In genomic region chr18:44678725-44679055, GRCh38 we compare ENCODE assay signal across 9 cellular contexts. TPM values are rescaled to one million over a fixed set of nuclear protein-coding genes. Genes with fewer than 3 reads are reported as not detected.
DNase-seq lines count a peak whose midpoint lies in the region; ATAC-seq, FAIRE-seq and TF ChIP-seq lines count a peak whose summit lies in the region.
"Had no signal": no experiment of that assay in that cellular context is flagged by ENCODE, and none has a peak within 500 bp of the region (broad histone marks: within the 10 kb centered on the region; RNA-seq: fewer than 3 reads in every experiment).

No MANE protein-coding gene starts in this region.

- H3K4me3 Mint-ChIP-seq in activated T-cell treated with anti-CD3 and anti-CD28 coated beads, Interleukin-2, amount 50 U/mL, for 4 hours = peak overlapping the region; percentile 59
- H3K4me3 Mint-ChIP-seq in activated T-cell treated with anti-CD3 and anti-CD28 coated beads, Interleukin-2, amount 50 U/mL, for 72 hours = peak overlapping the region in 1 of 2 donors; percentile 70
- H3K4me3 Mint-ChIP-seq in activated naive CD8-positive, alpha-beta T cell treated with anti-CD3 and anti-CD28 coated beads, Interleukin-2, amount 50 U/mL, for 24 hours = peak overlapping the region; percentile 61
- H3K4me3 Mint-ChIP-seq: effector memory CD8-positive, alpha-beta T cell had no signal

- TF ChIP-seq CTCF in right lobe of liver (IDR thresholded peaks at IDR 0.05) (no peak), thoracic aorta (IDR thresholded peaks at IDR 0.05) (no peak)

- H3K4me3 ChIP-seq in right lobe of liver = peak overlapping the region in 2 of 3 donors; percentile 64 to 73
- H3K4me3 ChIP-seq in thoracic aorta = peak overlapping the region; percentile 79

- TF ChIP-seq POLR2A in right lobe of liver (IDR thresholded peaks at IDR 0.05) = no peak
- TF ChIP-seq POLR2A in H54 (IDR thresholded peaks at IDR 0.05; ENCODE audit: low read depth, low read length) = no peak

- H3K27me3 ChIP-seq in right lobe of liver (no peaks in the 10 kb centered on the region), thoracic aorta (replicated peaks; ENCODE audit: insufficient read depth) (no peaks in the 10 kb centered on the region)

- H3K4me1 Mint-ChIP-seq in activated T-cell treated with anti-CD3 and anti-CD28 coated beads, Interleukin-2, amount 50 U/mL, for 4 hours (ENCODE audit: low read depth) = no peaks in the 10 kb centered on the region
- H3K4me1 Mint-ChIP-seq in activated T-cell treated with anti-CD3 and anti-CD28 coated beads, Interleukin-2, amount 50 U/mL, for 72 hours (ENCODE audit: low read depth) = peaks cover 9% of the 10 kb centered on the region
- peaks cover 10% of the 10 kb centered on the region for H3K4me1 Mint-ChIP-seq in activated naive CD8-positive, alpha-beta T cell treated with anti-CD3 and anti-CD28 coated beads, Interleukin-2, amount 50 U/mL, for 24 hours

- H3K4me1 ChIP-seq in right lobe of liver (no peaks in the 10 kb centered on the region), thoracic aorta (ENCODE audit: control insufficient read depth in 1 of 2, low read depth in 2 of 2) (peaks cover 4 to 17% of the 10 kb centered on the region in 2 donors)

- H3K9me3 Mint-ChIP-seq in activated T-cell treated with anti-CD3 and anti-CD28 coated beads, Interleukin-2, amount 50 U/mL, for 4 hours = no peaks in the 10 kb centered on the region
- no peaks in the 10 kb centered on the region for H3K9me3 Mint-ChIP-seq in activated T-cell treated with anti-CD3 and anti-CD28 coated beads, Interleukin-2, amount 50 U/mL, for 72 hours
- no peaks in the 10 kb centered on the region for H3K9me3 Mint-ChIP-seq in activated naive CD8-positive, alpha-beta T cell treated with anti-CD3 and anti-CD28 coated beads, Interleukin-2, amount 50 U/mL, for 24 hours
- H3K9me3 Mint-ChIP-seq: effector memory CD8-positive, alpha-beta T cell had no signal

- ATAC-seq in activated T-cell treated with anti-CD3 and anti-CD28 coated beads, Interleukin-2, amount 50 U/mL, for 4 hours = no peak
- ATAC-seq in activated T-cell treated with anti-CD3 and anti-CD28 coated beads, Interleukin-2, amount 50 U/mL, for 72 hours (replicated peaks in 1 of 2) = no peak
- ATAC-seq in activated naive CD8-positive, alpha-beta T cell treated with anti-CD3 and anti-CD28 coated beads, Interleukin-2, amount 50 U/mL, for 24 hours = no peak
- no peak for ATAC-seq in right lobe of liver
- ATAC-seq in thoracic aorta (ENCODE audit: insufficient number of reproducible peaks, low FRiP score, low read depth) = no peak
- ATAC-seq in GM21515 (IDR thresholded peaks at IDR 0.05; ENCODE audit: unreplicated experiment) = no peak

- no peaks in the 10 kb centered on the region for H3K9me3 ChIP-seq in right lobe of liver
- H3K9me3 ChIP-seq in thoracic aorta = no peaks in the 10 kb centered on the region

- peaks cover 17% of the 10 kb centered on the region for H3K27me3 Mint-ChIP-seq in activated T-cell treated with anti-CD3 and anti-CD28 coated beads, Interleukin-2, amount 50 U/mL, for 4 hours (ENCODE audit: low read depth)
- peaks cover 42% of the 10 kb centered on the region for H3K27me3 Mint-ChIP-seq in activated T-cell treated with anti-CD3 and anti-CD28 coated beads, Interleukin-2, amount 50 U/mL, for 72 hours (ENCODE audit: low read depth)
- H3K27me3 Mint-ChIP-seq in activated naive CD8-positive, alpha-beta T cell treated with anti-CD3 and anti-CD28 coated beads, Interleukin-2, amount 50 U/mL, for 24 hours = peaks cover 23% of the 10 kb centered on the region

- H3K27ac ChIP-seq in right lobe of liver (peak overlapping the region in 2 of 3 donors; percentile 95 to 98), thoracic aorta (peak overlapping the region in 1 of 2 donors; percentile 91)

- no peak for DNase-seq in activated T-cell treated with anti-CD3 and anti-CD28 coated beads, Interleukin-2, amount 50 U/mL, for 4 hours
- no peak for DNase-seq in activated T-cell treated with anti-CD3 and anti-CD28 coated beads, Interleukin-2, amount 50 U/mL, for 72 hours
- DNase-seq in activated naive CD8-positive, alpha-beta T cell treated with anti-CD3 and anti-CD28 coated beads, Interleukin-2, amount 50 U/mL, for 24 hours = no peak
- DNase-seq in right lobe of liver (no peak), thoracic aorta (ENCODE audit: low spot score) (no peak), NCI-H1105 treated with DMSO at 0.1 percent for 48 hours (lab: John Stamatoyannopoulos, UW) (no peak), H54 (ENCODE audit: insufficient read length, low spot score) (no peak)

- H3K36me3 Mint-ChIP-seq in activated T-cell treated with anti-CD3 and anti-CD28 coated beads, Interleukin-2, amount 50 U/mL, for 4 hours (ENCODE audit: insufficient read depth) = no peaks in the 10 kb centered on the region
- no peaks in the 10 kb centered on the region for H3K36me3 Mint-ChIP-seq in activated T-cell treated with anti-CD3 and anti-CD28 coated beads, Interleukin-2, amount 50 U/mL, for 72 hours (ENCODE audit: insufficient read depth in 2 of 2)
- H3K36me3 Mint-ChIP-seq in activated naive CD8-positive, alpha-beta T cell treated with anti-CD3 and anti-CD28 coated beads, Interleukin-2, amount 50 U/mL, for 24 hours (ENCODE audit: low read depth) = no peaks in the 10 kb centered on the region

- WGBS in right lobe of liver (ENCODE audit: insufficient coverage, low coverage, low lambda C conversion rate, missing lambda C conversion rate) = 12% methylated on average over 7 of the region's 7 CpGs

- intact Hi-C loops in right lobe of liver (cut with DNase I) = no loop called here

- FAIRE-seq in H54 (lab: Jason Lieb, UNC) = no peak

- H3K27ac Mint-ChIP-seq in activated T-cell treated with anti-CD3 and anti-CD28 coated beads, Interleukin-2, amount 50 U/mL, for 72 hours = no peak overlapping the region
- H3K27ac Mint-ChIP-seq in activated naive CD8-positive, alpha-beta T cell treated with anti-CD3 and anti-CD28 coated beads, Interleukin-2, amount 50 U/mL, for 24 hours = peak overlapping the region; percentile 30

- no peaks in the 10 kb centered on the region for H3K36me3 ChIP-seq in right lobe of liver
- H3K36me3 ChIP-seq in thoracic aorta = no peaks in the 10 kb centered on the region

RNA-seq across cellular contexts. Expression of gene SETBP1, which starts 2.0 kb away (rescaled TPM):
- total RNA-seq in activated T-cell treated with anti-CD3 and anti-CD28 coated beads, Interleukin-2, amount 50 U/mL, for 4 hours = 1 to 10 TPM; 6.2 to 9.2 (median 7.6) TPM
- 10 to 100 TPM in 1 of 2 donors, 1 to 10 TPM in 1; 3.8 to 13.8 TPM for total RNA-seq in activated T-cell treated with anti-CD3 and anti-CD28 coated beads, Interleukin-2, amount 50 U/mL, for 72 hours
- total RNA-seq in right lobe of liver = 10 to 100 TPM; 14.3 to 29.1 (median 16.6) TPM
- 10 to 100 TPM; 39.3 to 50.2 TPM for total RNA-seq in thoracic aorta
